1 cellular context compared by ENCODE assay signal in the genomic region with DNA sequence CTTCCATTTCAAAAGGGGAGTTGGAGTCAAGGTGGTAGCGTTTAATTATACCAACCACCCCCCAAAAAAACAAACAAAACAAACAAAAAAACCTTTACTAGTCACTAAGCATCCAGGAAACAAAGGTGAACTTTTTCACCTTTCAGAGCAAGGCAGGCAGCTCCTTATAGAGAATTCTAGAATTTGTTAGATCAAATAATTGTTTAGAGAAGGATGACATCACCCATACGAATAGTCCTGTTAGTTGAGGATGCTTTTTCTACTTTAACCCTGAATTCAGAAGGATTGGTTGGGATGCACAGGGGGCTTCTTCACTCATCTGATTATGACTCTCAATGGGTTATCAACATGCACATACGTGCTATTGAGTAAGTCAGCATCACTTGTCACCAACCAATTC.
TF ChIP-seq lines count a peak whose summit lies in the region.

No MANE protein-coding gene starts in this region.

TF ChIP-seq in IMR-90, 13 proteins besides CTCF, POLR2A, EP300 and RAD21 (continued from another document):
- TF ChIP-seq SMC3 (IDR thresholded peaks at IDR 0.05; ENCODE audit: low read depth, low read length) (no peak), MAZ (IDR thresholded peaks at IDR 0.05; ENCODE audit: borderline replicate concordance, low read depth, low read length) (no peak), FOS (IDR thresholded peaks at IDR 0.05; ENCODE audit: low read depth, low read length) (no peak)
